ENCODE assay signal across 1 cellular context in the genomic region with DNA sequence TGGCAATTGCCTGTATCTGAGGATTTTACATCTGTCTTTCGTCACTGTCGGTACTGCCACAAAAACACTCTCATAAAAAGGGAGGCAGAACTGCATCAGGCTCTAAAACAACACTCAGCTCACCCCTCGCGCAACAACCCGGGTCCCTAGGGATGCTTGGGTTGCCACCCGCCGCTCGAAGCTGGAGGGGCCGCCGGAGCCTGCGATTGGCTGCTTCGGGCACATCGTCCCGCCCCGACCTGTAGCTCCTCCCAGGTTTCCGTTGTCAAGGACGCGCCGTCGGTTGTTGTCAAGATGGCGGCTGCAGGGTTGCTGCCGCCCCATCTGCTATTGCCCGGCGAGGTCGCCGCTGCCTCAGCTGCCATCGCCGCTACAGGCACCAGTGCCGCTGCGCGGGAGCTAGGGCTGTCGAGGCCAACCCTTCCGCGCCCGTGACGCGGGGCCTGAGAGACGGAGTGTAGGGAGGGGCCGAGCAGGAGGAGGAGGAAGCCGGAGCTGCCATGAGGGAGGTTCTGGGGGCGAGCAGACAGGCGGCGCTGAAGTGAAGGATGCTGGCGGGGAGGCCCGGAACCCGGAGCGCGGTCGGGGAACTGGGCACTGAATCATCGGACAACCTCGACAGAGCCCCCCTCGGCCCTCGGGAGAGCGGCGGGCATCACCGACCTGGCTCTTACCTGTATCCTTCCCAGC.
A peak's percentile ranks its signal among the peaks of the same experiment; 100 is the strongest.
TF ChIP-seq lines count a peak whose summit lies in the region.

A gene with protein sequence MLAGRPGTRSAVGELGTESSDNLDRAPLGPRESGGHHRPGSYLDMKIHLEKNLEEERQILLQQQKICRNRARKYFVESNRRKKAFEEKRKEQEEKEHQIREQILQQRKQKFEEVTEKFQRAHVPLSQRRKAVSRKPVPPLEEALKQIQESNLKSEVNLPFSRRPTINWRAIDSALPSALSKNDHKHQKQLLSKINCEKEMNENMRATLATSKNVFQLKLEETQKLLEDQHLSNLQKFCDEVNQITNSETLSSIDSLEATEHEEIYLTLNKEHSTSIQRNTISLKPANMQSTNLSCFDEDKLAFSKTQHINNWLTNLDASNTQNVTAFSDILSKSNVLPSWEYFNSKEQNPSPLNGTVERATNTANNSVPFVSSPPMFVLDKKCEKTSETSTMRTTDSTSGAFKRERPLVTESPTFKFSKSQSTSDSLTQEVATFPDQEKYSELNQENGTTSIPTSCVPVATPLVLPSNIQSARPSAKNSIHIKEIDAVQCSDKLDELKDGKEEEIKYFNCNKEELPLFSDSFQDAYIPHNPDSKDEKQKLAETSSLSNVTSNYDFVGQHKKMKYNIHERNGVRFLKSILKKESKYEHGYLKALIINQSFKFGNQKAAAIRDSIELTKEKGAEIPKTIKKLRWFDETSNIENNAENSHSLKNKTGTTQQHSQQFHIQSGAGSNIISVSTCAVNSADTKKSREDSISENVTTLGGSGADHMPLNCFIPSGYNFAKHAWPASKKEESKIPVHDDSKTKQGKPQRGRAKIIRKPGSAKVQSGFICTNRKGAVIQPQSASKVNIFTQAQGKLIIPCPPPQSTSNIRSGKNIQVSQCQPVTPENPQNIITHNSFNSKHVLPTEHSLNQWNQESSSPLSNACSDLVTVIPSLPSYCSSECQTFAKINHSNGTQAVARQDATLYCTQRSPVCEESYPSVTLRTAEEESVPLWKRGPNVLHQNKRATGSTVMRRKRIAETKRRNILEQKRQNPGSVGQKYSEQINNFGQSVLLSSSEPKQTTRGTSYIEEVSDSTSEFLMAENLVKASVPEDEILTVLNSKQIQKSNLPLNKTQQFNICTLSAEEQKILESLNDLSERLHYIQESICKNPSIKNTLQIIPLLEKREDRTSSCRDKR (plus strand): TSS at position 274 of the 690 bp plus-strand sequence. CDS start 275 bp downstream, at position 549.

TF ChIP-seq in A549, 52 proteins besides CTCF, POLR2A, EP300 and RAD21 (continued from another document):
- no peak for TF ChIP-seq ZC3H11A (IDR thresholded peaks at IDR 0.05)
- no peak for TF ChIP-seq KDM1A (IDR thresholded peaks at IDR 0.05; ENCODE audit: low read depth)
- TF ChIP-seq GATA3 (IDR thresholded peaks at IDR 0.05; ENCODE audit: borderline replicate concordance): no peak
- no peak for TF ChIP-seq HDAC2 (IDR thresholded peaks at IDR 0.05)
- TF ChIP-seq FOSL2 (IDR thresholded peaks at IDR 0.05): no peak
- TF ChIP-seq FOSL2 (CRISPR knock-in tag; IDR thresholded peaks at IDR 0.05): peak; percentile 30; the same call in 1 of the 2 replicates
- TF ChIP-seq KDM5A (IDR thresholded peaks at IDR 0.05): peak; percentile 48
- TF ChIP-seq HOXB5 (CRISPR knock-in tag; IDR thresholded peaks at IDR 0.05): no peak
- TF ChIP-seq SREBF2 (IDR thresholded peaks at IDR 0.05): no peak
- TF ChIP-seq, protein P1, sequence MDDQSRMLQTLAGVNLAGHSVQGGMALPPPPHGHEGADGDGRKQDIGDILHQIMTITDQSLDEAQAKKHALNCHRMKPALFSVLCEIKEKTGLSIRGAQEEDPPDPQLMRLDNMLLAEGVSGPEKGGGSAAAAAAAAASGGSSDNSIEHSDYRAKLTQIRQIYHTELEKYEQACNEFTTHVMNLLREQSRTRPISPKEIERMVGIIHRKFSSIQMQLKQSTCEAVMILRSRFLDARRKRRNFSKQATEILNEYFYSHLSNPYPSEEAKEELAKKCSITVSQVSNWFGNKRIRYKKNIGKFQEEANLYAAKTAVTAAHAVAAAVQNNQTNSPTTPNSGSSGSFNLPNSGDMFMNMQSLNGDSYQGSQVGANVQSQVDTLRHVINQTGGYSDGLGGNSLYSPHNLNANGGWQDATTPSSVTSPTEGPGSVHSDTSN (IDR thresholded peaks at IDR 0.05): no peak
- TF ChIP-seq, protein P2, sequence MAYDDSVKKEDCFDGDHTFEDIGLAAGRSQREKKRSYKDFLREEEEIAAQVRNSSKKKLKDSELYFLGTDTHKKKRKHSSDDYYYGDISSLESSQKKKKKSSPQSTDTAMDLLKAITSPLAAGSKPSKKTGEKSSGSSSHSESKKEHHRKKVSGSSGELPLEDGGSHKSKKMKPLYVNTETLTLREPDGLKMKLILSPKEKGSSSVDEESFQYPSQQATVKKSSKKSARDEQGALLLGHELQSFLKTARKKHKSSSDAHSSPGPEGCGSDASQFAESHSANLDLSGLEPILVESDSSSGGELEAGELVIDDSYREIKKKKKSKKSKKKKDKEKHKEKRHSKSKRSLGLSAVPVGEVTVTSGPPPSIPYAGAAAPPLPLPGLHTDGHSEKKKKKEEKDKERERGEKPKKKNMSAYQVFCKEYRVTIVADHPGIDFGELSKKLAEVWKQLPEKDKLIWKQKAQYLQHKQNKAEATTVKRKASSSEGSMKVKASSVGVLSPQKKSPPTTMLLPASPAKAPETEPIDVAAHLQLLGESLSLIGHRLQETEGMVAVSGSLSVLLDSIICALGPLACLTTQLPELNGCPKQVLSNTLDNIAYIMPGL (CRISPR knock-in tag; IDR thresholded peaks at IDR 0.05; ENCODE audit: borderline replicate concordance): no peak; the same call in 1 of the 2 replicates
- no peak for TF ChIP-seq NR3C1 (IDR thresholded peaks at IDR 0.05)
- TF ChIP-seq TFCP2L1 (CRISPR knock-in tag; IDR thresholded peaks at IDR 0.05): no peak
- TF ChIP-seq HEYL (CRISPR knock-in tag; IDR thresholded peaks at IDR 0.05): no peak
- TF ChIP-seq, protein P3, sequence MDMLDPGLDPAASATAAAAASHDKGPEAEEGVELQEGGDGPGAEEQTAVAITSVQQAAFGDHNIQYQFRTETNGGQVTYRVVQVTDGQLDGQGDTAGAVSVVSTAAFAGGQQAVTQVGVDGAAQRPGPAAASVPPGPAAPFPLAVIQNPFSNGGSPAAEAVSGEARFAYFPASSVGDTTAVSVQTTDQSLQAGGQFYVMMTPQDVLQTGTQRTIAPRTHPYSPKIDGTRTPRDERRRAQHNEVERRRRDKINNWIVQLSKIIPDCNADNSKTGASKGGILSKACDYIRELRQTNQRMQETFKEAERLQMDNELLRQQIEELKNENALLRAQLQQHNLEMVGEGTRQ (IDR thresholded peaks at IDR 0.05): peak; percentile 54; the same call in 1 of the 2 replicates
- TF ChIP-seq SMC3 (IDR thresholded peaks at IDR 0.05): 0 out of 3 replicates have a peak, but pooled peaks have one; percentile 28
- no peak for TF ChIP-seq CHD4 (IDR thresholded peaks at IDR 0.05; ENCODE audit: borderline replicate concordance)
- TF ChIP-seq MYC (IDR thresholded peaks at IDR 0.05; ENCODE audit: borderline replicate concordance, low read length): no peak
- no peak for TF ChIP-seq NFE2L2 (conservative IDR thresholded peaks at IDR 0.05; ENCODE audit: low read length)
- TF ChIP-seq NPAS2 (CRISPR knock-in tag; IDR thresholded peaks at IDR 0.05; ENCODE audit: borderline replicate concordance): no peak
- TF ChIP-seq ZNF302 (CRISPR knock-in tag; IDR thresholded peaks at IDR 0.05): no peak
- TF ChIP-seq HOXA7 (CRISPR knock-in tag; IDR thresholded peaks at IDR 0.05): no peak
- no peak for TF ChIP-seq POLR2AphosphoS2 (conservative IDR thresholded peaks at IDR 0.05; ENCODE audit: low read length)
- TF ChIP-seq CHD2 (IDR thresholded peaks at IDR 0.05; ENCODE audit: low read length, partially characterized antibody): no peak
- no peak for TF ChIP-seq EHMT2 (IDR thresholded peaks at IDR 0.05; ENCODE audit: low read depth)
- TF ChIP-seq BHLHE40 (IDR thresholded peaks at IDR 0.05; ENCODE audit: low read depth, low read length): no peak
- TF ChIP-seq, protein P4, sequence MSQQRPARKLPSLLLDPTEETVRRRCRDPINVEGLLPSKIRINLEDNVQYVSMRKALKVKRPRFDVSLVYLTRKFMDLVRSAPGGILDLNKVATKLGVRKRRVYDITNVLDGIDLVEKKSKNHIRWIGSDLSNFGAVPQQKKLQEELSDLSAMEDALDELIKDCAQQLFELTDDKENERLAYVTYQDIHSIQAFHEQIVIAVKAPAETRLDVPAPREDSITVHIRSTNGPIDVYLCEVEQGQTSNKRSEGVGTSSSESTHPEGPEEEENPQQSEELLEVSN (IDR thresholded peaks at IDR 0.05; ENCODE audit: borderline replicate concordance, low read depth): 0 out of 2 replicates have a peak, but pooled peaks have one; percentile 39
- TF ChIP-seq CBX8 (IDR thresholded peaks at IDR 0.05): no peak
- TF ChIP-seq, protein P5, sequence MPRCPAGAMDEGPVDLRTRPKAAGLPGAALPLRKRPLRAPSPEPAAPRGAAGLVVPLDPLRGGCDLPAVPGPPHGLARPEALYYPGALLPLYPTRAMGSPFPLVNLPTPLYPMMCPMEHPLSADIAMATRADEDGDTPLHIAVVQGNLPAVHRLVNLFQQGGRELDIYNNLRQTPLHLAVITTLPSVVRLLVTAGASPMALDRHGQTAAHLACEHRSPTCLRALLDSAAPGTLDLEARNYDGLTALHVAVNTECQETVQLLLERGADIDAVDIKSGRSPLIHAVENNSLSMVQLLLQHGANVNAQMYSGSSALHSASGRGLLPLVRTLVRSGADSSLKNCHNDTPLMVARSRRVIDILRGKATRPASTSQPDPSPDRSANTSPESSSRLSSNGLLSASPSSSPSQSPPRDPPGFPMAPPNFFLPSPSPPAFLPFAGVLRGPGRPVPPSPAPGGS (IDR thresholded peaks at IDR 0.05): no peak
- TF ChIP-seq ESRRA (IDR thresholded peaks at IDR 0.05; ENCODE audit: borderline replicate concordance, low read length): no peak
- TF ChIP-seq RFX5 (IDR thresholded peaks at IDR 0.05): peak; percentile 34; the same call in 1 of the 2 replicates
- TF ChIP-seq TP53 (CRISPR knock-in tag; IDR thresholded peaks at IDR 0.05): no peak
- no peak for TF ChIP-seq ZFP36 (IDR thresholded peaks at IDR 0.05; ENCODE audit: borderline replicate concordance, partially characterized antibody)
- TF ChIP-seq JUNB (IDR thresholded peaks at IDR 0.05): no peak
- TF ChIP-seq CBX2 (IDR thresholded peaks at IDR 0.05; ENCODE audit: borderline replicate concordance, low read depth): no peak
- no peak for TF ChIP-seq ZSCAN20 (CRISPR knock-in tag; IDR thresholded peaks at IDR 0.05)
- no peak for TF ChIP-seq RCOR1 (IDR thresholded peaks at IDR 0.05; ENCODE audit: low read depth, low read length)
- peak; percentile 26; the same call in 1 of the 2 replicates for TF ChIP-seq PHF8 (IDR thresholded peaks at IDR 0.05; ENCODE audit: borderline replicate concordance, low read depth)
- no peak for TF ChIP-seq EHF (CRISPR knock-in tag; IDR thresholded peaks at IDR 0.05)
- TF ChIP-seq, protein P6, sequence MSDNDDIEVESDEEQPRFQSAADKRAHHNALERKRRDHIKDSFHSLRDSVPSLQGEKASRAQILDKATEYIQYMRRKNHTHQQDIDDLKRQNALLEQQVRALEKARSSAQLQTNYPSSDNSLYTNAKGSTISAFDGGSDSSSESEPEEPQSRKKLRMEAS (IDR thresholded peaks at IDR 0.05): peak; percentile 78
